Comparison of ENCODE assay signal across 12 cellular contexts in the genomic region with DNA sequence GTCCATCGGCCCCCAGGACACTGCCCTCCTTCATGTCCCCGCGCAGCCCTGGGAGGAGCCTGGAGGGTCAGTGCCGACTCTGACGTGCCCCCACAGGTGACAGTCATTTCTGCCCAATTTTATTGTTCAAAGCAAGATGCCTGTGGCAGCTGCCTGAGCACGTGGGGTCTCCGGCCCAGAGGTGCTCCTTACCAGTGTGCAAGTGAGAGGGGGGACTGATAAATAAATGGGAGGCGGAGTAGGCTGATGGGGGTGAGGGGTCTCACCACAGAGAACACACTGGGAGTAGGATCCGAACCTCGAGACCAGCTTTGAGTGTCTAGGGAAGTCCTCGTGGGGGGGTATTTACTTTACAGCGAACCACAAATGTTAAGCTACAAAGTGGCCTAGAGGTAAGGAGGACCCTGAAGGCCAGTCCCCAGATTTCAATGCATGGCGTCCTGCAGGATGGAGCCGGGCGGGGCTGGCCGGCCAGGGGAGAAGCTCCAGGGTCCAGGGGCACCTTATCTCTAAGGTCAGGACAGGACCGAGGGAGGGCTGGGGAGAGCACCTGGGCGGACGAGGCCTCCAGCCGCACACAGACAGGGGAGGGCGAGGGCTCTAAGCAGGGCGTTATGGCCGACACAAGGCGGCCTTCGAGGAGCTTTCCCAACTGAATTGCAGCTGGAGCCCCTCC.
DNase-seq lines count a peak whose midpoint lies in the region; ATAC-seq and TF ChIP-seq lines count a peak whose summit lies in the region.
"Had no signal": no experiment of that assay in that cellular context is flagged by ENCODE, and none has a peak within 500 bp of the region (broad histone marks: within the 10 kb centered on the region; RNA-seq: fewer than 3 reads in every experiment).

No MANE protein-coding gene starts in this region.

- no peaks in the 10 kb centered on the region for H4K20me1 ChIP-seq in neural progenitor cell (ENCODE audit: low read depth)

- no peaks in the 10 kb centered on the region for H3F3A ChIP-seq in neural progenitor cell (ENCODE audit: low read depth)

- H3K4me1 ChIP-seq in Caco-2 (peaks cover 15% of the 10 kb centered on the region), neural progenitor cell (peaks cover 8% of the 10 kb centered on the region)

- no peaks in the 10 kb centered on the region for H3K27me3 Mint-ChIP-seq in Caco-2 (ENCODE audit: insufficient read depth, unreplicated experiment)
- H3K27me3 Mint-ChIP-seq in chondrocyte (ENCODE audit: low read depth), result no peaks in the 10 kb centered on the region
- peaks cover 19% of the 10 kb centered on the region for H3K27me3 Mint-ChIP-seq in neural progenitor cell (ENCODE audit: insufficient read depth, low read depth)
- H3K27me3 Mint-ChIP-seq in CD4-positive, alpha-beta T cell, result peaks cover 29% of the 10 kb centered on the region

- no peaks in the 10 kb centered on the region for H3K9me3 Mint-ChIP-seq in Caco-2 (ENCODE audit: unreplicated experiment)
- no peaks in the 10 kb centered on the region for H3K9me3 Mint-ChIP-seq in chondrocyte (ENCODE audit: low read depth)
- no peaks in the 10 kb centered on the region for H3K9me3 Mint-ChIP-seq in neural progenitor cell
- H3K9me3 Mint-ChIP-seq in CD4-positive, alpha-beta T cell, result no peaks in the 10 kb centered on the region
- H3K9me3 Mint-ChIP-seq: activated T-helper 2 cell treated with anti-CD3 and anti-CD28 coated beads, Interferon-gamma antibody, Interleukin-2, Interleukin-4, amounts not matched to agents 10 μg/mL and 5 μg/mL and 100 μg/mL, durations not matched to agents 14 hours and 24 hours and 36 hours had no signal

- H3K4me1 Mint-ChIP-seq in Caco-2 (ENCODE audit: low read depth, unreplicated experiment) (no peaks in the 10 kb centered on the region), chondrocyte (ENCODE audit: low read depth) (peaks cover 2% of the 10 kb centered on the region), neural progenitor cell (peaks cover 22% of the 10 kb centered on the region)
- H3K4me1 Mint-ChIP-seq in CD4-positive, alpha-beta T cell (ENCODE audit: low read depth), result no peaks in the 10 kb centered on the region

- H3K27me3 ChIP-seq in Caco-2 (replicated peaks; ENCODE audit: control insufficient read depth, insufficient read depth, low read length), result no peaks in the 10 kb centered on the region
- peaks cover 24% of the 10 kb centered on the region for H3K27me3 ChIP-seq in neural progenitor cell
- peaks cover 17% of the 10 kb centered on the region for H3K27me3 ChIP-seq in CD4-positive, alpha-beta T cell (ENCODE audit: control insufficient read depth, insufficient read depth, low read length)

- no peak for TF ChIP-seq CTCF in Caco-2 (IDR thresholded peaks at IDR 0.05; ENCODE audit: insufficient read depth in 1 of 2, low read depth in 1 of 2, low read length in 1 of 2, severe bottlenecking in 1 of 2, unreplicated experiment in 1 of 2)
- no peak for TF ChIP-seq CTCF in chondrocyte (IDR thresholded peaks at IDR 0.05)
- no peak for TF ChIP-seq CTCF in neural progenitor cell (IDR thresholded peaks at IDR 0.05)
- no peak for TF ChIP-seq CTCF in CD4-positive, alpha-beta T cell (IDR thresholded peaks at IDR 0.05)

- intact Hi-C loops in Caco-2 (cut with micrococcal nuclease; ENCODE audit: unreplicated experiment), result loop anchor here (10.0 kb wide), 1 partner anchor 371 kb away; no protein-coding TSS in a partner anchor
- intact Hi-C loops in CD4-positive, alpha-beta T cell (cut with DNase I, micrococcal nuclease), result no loop called here

- H3K36me3 ChIP-seq in Caco-2 (ENCODE audit: control insufficient read depth, insufficient read depth, low read length), result no peaks in the 10 kb centered on the region
- no peaks in the 10 kb centered on the region for H3K36me3 ChIP-seq in neural progenitor cell

- ATAC-seq in GM18867 (IDR thresholded peaks at IDR 0.05; ENCODE audit: unreplicated experiment), result no peak
- ATAC-seq in CD4-positive, alpha-beta T cell (ENCODE audit: poor library complexity), result no peak

- H3K4me3 ChIP-seq in Caco-2 (ENCODE audit: low read depth, low read length), result no peak overlapping the region
- H3K4me3 ChIP-seq in neural progenitor cell, result no peak overlapping the region
- H3K4me3 ChIP-seq: mucosa of descending colon had no signal

- H3K27ac Mint-ChIP-seq in Caco-2 (ENCODE audit: unreplicated experiment) (no peak overlapping the region), chondrocyte (ENCODE audit: unreplicated experiment) (no peak overlapping the region), neural progenitor cell (peak overlapping the region; percentile 57)
- no peak overlapping the region for H3K27ac Mint-ChIP-seq in CD4-positive, alpha-beta T cell
- H3K27ac Mint-ChIP-seq: activated CD8-positive, alpha-beta T cell treated with anti-CD3 and anti-CD28 coated beads, Interleukin-2, amount 10 ng/mL, durations not matched to agents 7 days and 5 days; activated T-helper 2 cell treated with anti-CD3 and anti-CD28 coated beads, Interferon-gamma antibody, Interleukin-2, Interleukin-4, amounts not matched to agents 10 μg/mL and 5 μg/mL and 100 μg/mL, durations not matched to agents 14 hours and 24 hours and 36 hours had no signal

- peaks cover 43% of the 10 kb centered on the region for H3K36me3 Mint-ChIP-seq in Caco-2 (ENCODE audit: insufficient read depth, unreplicated experiment)
- no peaks in the 10 kb centered on the region for H3K36me3 Mint-ChIP-seq in chondrocyte (ENCODE audit: low read depth)
- no peaks in the 10 kb centered on the region for H3K36me3 Mint-ChIP-seq in neural progenitor cell
- no peaks in the 10 kb centered on the region for H3K36me3 Mint-ChIP-seq in CD4-positive, alpha-beta T cell (ENCODE audit: low read depth)

- DNase-seq in Caco-2 (no peak), GM03348 (ENCODE audit: low spot score) (peak; percentile 11), chondrocyte (ENCODE audit: low spot score) (peak; percentile 61), neural progenitor cell (ENCODE audit: low spot score) (no peak), caudate nucleus (lab: John Stamatoyannopoulos, UW) (no peak)
- no peak for DNase-seq in CD4-positive, alpha-beta T cell
- DNase-seq: activated CD8-positive, alpha-beta T cell treated with anti-CD3 and anti-CD28 coated beads, Interleukin-2, amount 10 ng/mL, durations not matched to agents 7 days and 5 days; effector CD4-positive, alpha-beta T cell; mucosa of descending colon; NCI-H2227 treated with DMSO at 0.1 percent for 48 hours had no signal

- BruUV-seq in Caco-2 (replicated peaks; lab: Mats Ljungman, UMichigan), result no TSS peak

- H3K9me3 ChIP-seq in Caco-2 (no peaks in the 10 kb centered on the region), neural progenitor cell (ENCODE audit: low read depth) (no peaks in the 10 kb centered on the region)
- H3K9me3 ChIP-seq in CD4-positive, alpha-beta T cell (ENCODE audit: control insufficient read depth, low read length), result no peaks in the 10 kb centered on the region
- H3K9me3 ChIP-seq: mucosa of descending colon had no signal

- POLR2A ChIA-PET in Caco-2 (lab: Charles Lee), result no interaction called here
- POLR2A ChIA-PET in CD4-positive, alpha-beta T cell (lab: Charles Lee), result no interaction called here

- H3K27ac ChIP-seq in neural progenitor cell, result no peak overlapping the region
- no peak overlapping the region for H3K27ac ChIP-seq in caudate nucleus (ENCODE audit: low read depth, low read length)
- no peak overlapping the region for H3K27ac ChIP-seq in CD4-positive, alpha-beta T cell (ENCODE audit: low read depth, low read length)

- no peak overlapping the region for H3K9ac ChIP-seq in neural progenitor cell

- no peak overlapping the region for H2AFZ ChIP-seq in neural progenitor cell (replicated peaks)

- no peaks in the 10 kb centered on the region for H3K79me2 ChIP-seq in neural progenitor cell (ENCODE audit: low read depth)

- peak overlapping the region; percentile 84 for H3K4me2 ChIP-seq in neural progenitor cell

- H3K4me3 Mint-ChIP-seq in Caco-2 (ENCODE audit: unreplicated experiment) (peak overlapping the region; percentile 54), chondrocyte (ENCODE audit: unreplicated experiment) (no peak overlapping the region), neural progenitor cell (peak overlapping the region; percentile 50)
- no peak overlapping the region for H3K4me3 Mint-ChIP-seq in CD4-positive, alpha-beta T cell
- H3K4me3 Mint-ChIP-seq: activated CD8-positive, alpha-beta T cell treated with anti-CD3 and anti-CD28 coated beads, Interleukin-2, amount 10 ng/mL, durations not matched to agents 7 days and 5 days had no signal

- CTCF ChIA-PET in Caco-2 (lab: Charles Lee), result no interaction called here
- CTCF ChIA-PET in CD4-positive, alpha-beta T cell (lab: Charles Lee), result no interaction called here

Comparison
In these comparisons a context has a peak if more than half of its experiments do, and no peak if none do; other contexts are left out.
1. DNase-seq: peak in GM03348 (single experiment) and chondrocyte (single experiment); none in Caco-2 (0 of 2), neural progenitor cell (single experiment), caudate nucleus (0 of 61) and CD4-positive, alpha-beta T cell (0 of 10).
2. H3K4me3 Mint-ChIP-seq: peak in Caco-2 (single experiment) and neural progenitor cell (single experiment); none in chondrocyte (single experiment) and CD4-positive, alpha-beta T cell (single experiment).